Comparison of ENCODE assay signal across 18 cellular contexts in the genomic region with DNA sequence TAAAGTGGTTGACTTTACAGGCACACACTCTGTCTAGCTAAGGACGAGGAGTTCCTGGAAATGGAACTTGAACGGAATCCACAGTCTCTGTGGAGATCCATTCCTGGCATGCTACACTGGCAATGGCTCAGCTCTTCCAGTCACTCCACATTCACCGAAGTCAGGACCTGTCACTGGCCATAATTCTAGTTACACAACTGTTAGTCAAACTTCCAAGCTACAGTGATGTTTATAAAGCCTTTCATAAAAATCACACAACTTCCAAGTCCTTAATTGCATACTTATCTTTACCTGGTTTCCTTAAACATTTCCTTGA. TPM values are rescaled to one million over a fixed set of nuclear protein-coding genes. Genes with fewer than 3 reads are reported as not detected.
DNase-seq lines count a peak whose midpoint lies in the region; ATAC-seq and TF ChIP-seq lines count a peak whose summit lies in the region.
"Had no signal": no experiment of that assay in that cellular context is flagged by ENCODE, and none has a peak within 500 bp of the region (broad histone marks: within the 10 kb centered on the region; RNA-seq: fewer than 3 reads in every experiment).

No MANE protein-coding gene starts in this region.

- H3K27me3 Mint-ChIP-seq in nephron progenitor cell (ENCODE audit: low read depth, poor library complexity) = peaks cover 1% of the 10 kb centered on the region

- peak overlapping the region; percentile 4 for H3K27ac Mint-ChIP-seq in nephron progenitor cell
- H3K27ac Mint-ChIP-seq: activated T-helper 1 cell treated with anti-CD3 and anti-CD28 coated beads, Interleukin-12 subunit alpha, Interleukin-12 subunit beta, Interleukin-2, Interleukin-4 antibody, amounts not matched to agents 30 ng/mL and 10 ng/mL and 1 ng/mL, durations not matched to agents 14 hours and 24 hours and 36 hours; CD4-positive, alpha-beta memory T cell; effector memory CD8-positive, alpha-beta T cell had no signal

- H3K36me3 ChIP-seq in upper lobe of left lung (no peaks in the 10 kb centered on the region), Peyer's patch (no peaks in the 10 kb centered on the region)
- H3K36me3 ChIP-seq: brain microvascular endothelial cell had no signal

- peak overlapping the region; percentile 31 for H3K4me3 ChIP-seq in fibroblast of the aortic adventitia (ENCODE audit: low read depth, low read length)
- no peak overlapping the region for H3K4me3 ChIP-seq in upper lobe of left lung
- H3K4me3 ChIP-seq in Peyer's patch = no peak overlapping the region

- H3K27me3 ChIP-seq in upper lobe of left lung = no peaks in the 10 kb centered on the region
- no peaks in the 10 kb centered on the region for H3K27me3 ChIP-seq in Peyer's patch
- H3K27me3 ChIP-seq: brain microvascular endothelial cell had no signal

- H3K36me3 Mint-ChIP-seq in nephron progenitor cell (ENCODE audit: low read depth) = peaks cover 32% of the 10 kb centered on the region
- H3K36me3 Mint-ChIP-seq: CD4-positive, alpha-beta memory T cell had no signal

- TF ChIP-seq CTCF in fibroblast of the aortic adventitia (IDR thresholded peaks at IDR 0.05; ENCODE audit: insufficient read depth, low read length) (no peak), nephron progenitor cell (IDR thresholded peaks at IDR 0.05) (no peak), upper lobe of left lung (IDR thresholded peaks at IDR 0.05) (no peak), Peyer's patch (IDR thresholded peaks at IDR 0.05) (no peak)

- WGBS in upper lobe of left lung, 2 donors = 49 to 53% methylated on average over 3 of the region's 3 CpGs

- H3K9me3 Mint-ChIP-seq in nephron progenitor cell = peaks cover 31% of the 10 kb centered on the region
- H3K9me3 Mint-ChIP-seq: activated T-helper 1 cell treated with anti-CD3 and anti-CD28 coated beads, Interleukin-12 subunit alpha, Interleukin-12 subunit beta, Interleukin-2, Interleukin-4 antibody, amounts not matched to agents 30 ng/mL and 10 ng/mL and 1 ng/mL, durations not matched to agents 14 hours and 24 hours and 36 hours; CD4-positive, alpha-beta memory T cell; effector memory CD8-positive, alpha-beta T cell had no signal

- TF ChIP-seq POLR2A in upper lobe of left lung (IDR thresholded peaks at IDR 0.05) (no peak), Peyer's patch (IDR thresholded peaks at IDR 0.05) (no peak)

- TF ChIP-seq EP300 in upper lobe of left lung (IDR thresholded peaks at IDR 0.05) = peak in 2 of 4 donors; percentile 35 to 57

- peaks cover 0 to 4% (median 0%) of the 10 kb centered on the region in 4 donors for H3K4me1 ChIP-seq in upper lobe of left lung
- no peaks in the 10 kb centered on the region for H3K4me1 ChIP-seq in Peyer's patch
- H3K4me1 ChIP-seq: parathyroid adenoma had no signal

- peaks cover 27% of the 10 kb centered on the region for H3K4me1 Mint-ChIP-seq in nephron progenitor cell

- ATAC-seq in upper lobe of left lung (ENCODE audit: low FRiP score in 2 of 2) (peak; percentile 61 to 84), HG02610 (IDR thresholded peaks at IDR 0.05; ENCODE audit: unreplicated experiment) (no peak)
- ATAC-seq: effector memory CD8-positive, alpha-beta T cell had no signal

- no peaks in the 10 kb centered on the region for H3K9me3 ChIP-seq in upper lobe of left lung
- no peaks in the 10 kb centered on the region for H3K9me3 ChIP-seq in Peyer's patch

- no peak overlapping the region for H3K4me3 Mint-ChIP-seq in nephron progenitor cell
- H3K4me3 Mint-ChIP-seq: activated T-helper 1 cell treated with anti-CD3 and anti-CD28 coated beads, Interleukin-12 subunit alpha, Interleukin-12 subunit beta, Interleukin-2, Interleukin-4 antibody, amounts not matched to agents 30 ng/mL and 10 ng/mL and 1 ng/mL, durations not matched to agents 14 hours and 24 hours and 36 hours; CD4-positive, alpha-beta memory T cell; effector memory CD8-positive, alpha-beta T cell had no signal

- DNase-seq in RKO (ENCODE audit: low spot score) (peak; percentile 31), fibroblast of the aortic adventitia (ENCODE audit: low read depth) (peak; percentile 76), nephron progenitor cell (no peak), upper lobe of left lung (peak in 1 of 2 donors; percentile 42), Peyer's patch (no peak), MV-4-11 (lab: John Stamatoyannopoulos, UW) (no peak)
- DNase-seq: activated CD4-positive, alpha-beta T cell treated with anti-CD3 and anti-CD28 coated beads for 1 hour; brain microvascular endothelial cell; CD4-positive, alpha-beta memory T cell; effector memory CD8-positive, alpha-beta T cell; GF-D8; mesendoderm; NCI-H1092 treated with DMSO at 0.1 percent for 48 hours; stimulated activated CD4-positive, alpha-beta T cell treated with anti-CD3 and anti-CD28 coated beads, Interleukin-4, amount 100 ng/mL, for 1 hour; stimulated activated naive CD4-positive, alpha-beta T cell treated with Interleukin-2 at 50 U/mL for 16 hours had no signal

- H3K27ac ChIP-seq in upper lobe of left lung (no peak overlapping the region), Peyer's patch (no peak overlapping the region)
- H3K27ac ChIP-seq: brain microvascular endothelial cell had no signal

RNA-seq across cellular contexts. Expression of gene CDC14B, which starts 15.7 kb away (rescaled TPM):
- total RNA-seq in fibroblast of the aortic adventitia (ENCODE audit: low replicate concordance) = 30.3 and 31.5 TPM in 2 replicates
- 10 to 100 TPM in 4 of 6 donors, 1 to 10 TPM in 2; 6.0 to 28.5 (median 12.7) TPM for total RNA-seq in upper lobe of left lung
- total RNA-seq in Peyer's patch = 10 to 100 TPM; 23.9 to 36.6 (median 35.7) TPM

RNA-seq across cellular contexts. Expression of gene PRXL2C, which starts 51.2 kb away (rescaled TPM):
- total RNA-seq in fibroblast of the aortic adventitia (ENCODE audit: low replicate concordance) (12.8 and 40.0 TPM in 2 replicates), upper lobe of left lung (10 to 100 TPM in 4 of 6 donors, 1 to 10 TPM in 2; 3.8 to 32.7 (median 23.9) TPM), Peyer's patch (1 to 10 TPM; 5.1 to 8.3 (median 5.7) TPM)

Comparison
In these comparisons a context has a peak if more than half of its experiments do, and no peak if none do; other contexts are left out.
1. DNase-seq: peak in RKO (single experiment) and fibroblast of the aortic adventitia (single experiment); none in nephron progenitor cell (single experiment), Peyer's patch (0 of 3) and MV-4-11 (single experiment).